ENCODE assay signal across 12 cellular contexts in the genomic region with DNA sequence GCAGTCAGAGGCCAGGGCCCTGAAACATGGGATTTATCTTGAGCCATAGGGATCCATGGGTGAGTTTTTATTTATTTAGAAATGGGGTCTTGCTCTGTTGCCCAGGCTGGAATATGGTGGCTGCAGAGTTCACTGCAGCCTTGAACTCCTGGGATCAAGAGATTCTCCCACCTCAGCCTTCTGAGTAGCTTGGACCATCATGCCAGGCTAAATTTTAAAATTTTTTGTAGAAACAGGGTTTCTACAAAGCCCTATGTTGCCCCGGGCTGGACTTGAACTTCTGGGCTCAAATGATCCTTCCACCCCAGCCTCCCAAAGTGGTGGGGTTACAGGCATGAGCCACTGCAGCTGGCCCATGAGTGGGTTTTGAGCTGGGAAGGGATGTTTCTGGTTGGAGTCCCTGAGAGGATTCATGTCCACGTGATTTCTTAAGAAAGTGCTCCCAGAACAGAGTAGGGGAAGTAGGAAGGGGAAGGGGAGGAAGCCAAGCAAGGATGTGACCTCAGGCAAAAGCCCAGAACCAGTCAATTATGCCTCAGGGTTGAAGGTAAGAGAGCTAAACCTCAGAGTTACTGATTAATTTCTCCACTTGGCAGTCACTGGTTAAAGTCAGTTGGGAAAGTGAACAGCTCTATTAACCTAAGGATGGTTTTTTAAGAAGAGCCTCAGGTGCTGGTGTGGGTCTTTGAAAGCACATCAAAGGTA. TPM values are rescaled to one million over a fixed set of nuclear protein-coding genes. Genes with fewer than 3 reads are reported as not detected.
A peak's percentile ranks its signal among the peaks of the same experiment; 100 is the strongest.
DNase-seq lines count a peak whose midpoint lies in the region; ATAC-seq and TF ChIP-seq lines count a peak whose summit lies in the region.
"Had no signal": no experiment of that assay in that cellular context is flagged by ENCODE, and none has a peak within 500 bp of the region (broad histone marks: within the 10 kb centered on the region; RNA-seq: fewer than 3 reads in every experiment).

No MANE protein-coding gene starts in this region.

- 64% methylated on average over 2 of the region's 2 CpGs for WGBS in right cardiac atrium
- 45 to 59% (median 55%) methylated on average over 2 of the region's 2 CpGs for WGBS in spleen, 5 donors

- H3K27me3 ChIP-seq in RWPE2 (ENCODE audit: insufficient read depth, poor library complexity, severe bottlenecking) (no peaks in the 10 kb centered on the region), right cardiac atrium (ENCODE audit: control insufficient read depth, insufficient read depth) (no peaks in the 10 kb centered on the region), spleen (replicated peaks in 1 of 7) (no peaks in the 10 kb centered on the region), BE2C (no peaks in the 10 kb centered on the region)

- no peak for TF ChIP-seq CTCF in RWPE2 (IDR thresholded peaks at IDR 0.05; ENCODE audit: poor library complexity, severe bottlenecking)
- no peak for TF ChIP-seq CTCF in spleen (IDR thresholded peaks at IDR 0.05 in 8 of 11, conservative IDR thresholded peaks at IDR 0.05 in 3 of 11)
- TF ChIP-seq CTCF in BE2C (IDR thresholded peaks at IDR 0.05; ENCODE audit: low read depth, low read length), result no peak

- H3K27ac Mint-ChIP-seq in T-helper 1 cell treated with Interleukin-12 subunit alpha and Interleukin-12 subunit beta and Interleukin-4 antibody, amounts not matched to agents 30 μg/mL and 1 μg/mL, for 36 hours, result peak overlapping the region; percentile 65

- no peak for ATAC-seq in RWPE2 (ENCODE audit: low read depth)
- no peak for ATAC-seq in right cardiac atrium

- H3K4me1 ChIP-seq in RWPE2 (ENCODE audit: insufficient read depth, poor library complexity, severe bottlenecking) (peaks cover under 1% of the 10 kb centered on the region), right cardiac atrium (ENCODE audit: control insufficient read depth, insufficient read depth, low read length) (peaks cover 8% of the 10 kb centered on the region), spleen (peaks cover 20 to 76% (median 42%) of the 10 kb centered on the region in 6 donors), BE2C (no peaks in the 10 kb centered on the region)

- no peak for DNase-seq in T-helper 1 cell
- DNase-seq in RWPE2 (ENCODE audit: low spot score), result no peak
- DNase-seq in right cardiac atrium, result no peak
- DNase-seq in spleen, result no peak
- DNase-seq in BE2C, result no peak
- DNase-seq in mesenteric fat pad (ENCODE audit: low spot score), result no peak
- no peak for DNase-seq in NCI-H1105 treated with DMSO at 0.1 percent for 48 hours (lab: John Stamatoyannopoulos, UW)
- DNase-seq: activated CD4-positive, CD25-positive, alpha-beta regulatory T cell treated with anti-CD3 and anti-CD28 coated beads, Interleukin-2, amount 50 U/mL, for 72 hours; central memory CD4-positive, alpha-beta T cell; NCI-H2107 had no signal

- no peaks in the 10 kb centered on the region for H3K9me3 Mint-ChIP-seq in T-helper 1 cell treated with Interleukin-12 subunit alpha and Interleukin-12 subunit beta and Interleukin-4 antibody, amounts not matched to agents 30 μg/mL and 1 μg/mL, for 36 hours

- peaks cover 15% of the 10 kb centered on the region for H3K4me1 Mint-ChIP-seq in T-helper 1 cell treated with Interleukin-12 subunit alpha and Interleukin-12 subunit beta and Interleukin-4 antibody, amounts not matched to agents 30 μg/mL and 1 μg/mL, for 36 hours (ENCODE audit: low read depth)

- peaks cover 38% of the 10 kb centered on the region for H3K36me3 ChIP-seq in RWPE2 (ENCODE audit: low read depth)
- peaks cover 0 to 44% (median 37%) of the 10 kb centered on the region in 6 donors for H3K36me3 ChIP-seq in spleen
- H3K36me3 ChIP-seq in BE2C, result peaks cover 34% of the 10 kb centered on the region

- no peak for TF ChIP-seq POLR2A in spleen (IDR thresholded peaks at IDR 0.05)

- peak overlapping the region; percentile 36 for H3K27ac ChIP-seq in RWPE2 (ENCODE audit: poor library complexity, severe bottlenecking)
- H3K27ac ChIP-seq in right cardiac atrium (ENCODE audit: low read length), result peak overlapping the region; percentile 76
- peak overlapping the region in 7 of 8 donors; percentile 47 to 99 (median 76) for H3K27ac ChIP-seq in spleen

- no peak overlapping the region for H3K4me3 ChIP-seq in RWPE2 (ENCODE audit: severe bottlenecking)
- H3K4me3 ChIP-seq in right cardiac atrium (ENCODE audit: low read length), result no peak overlapping the region
- H3K4me3 ChIP-seq in spleen, result peak overlapping the region in 1 of 8 donors; percentile 22
- H3K4me3 ChIP-seq in BE2C (ENCODE audit: low read depth, low read length), result no peak overlapping the region

- H3K9me3 ChIP-seq in RWPE2 (ENCODE audit: severe bottlenecking) (no peaks in the 10 kb centered on the region), right cardiac atrium (ENCODE audit: control insufficient read depth, low read length) (no peaks in the 10 kb centered on the region), spleen (no peaks in the 10 kb centered on the region), BE2C (no peaks in the 10 kb centered on the region)

- no peaks in the 10 kb centered on the region for H3K27me3 Mint-ChIP-seq in T-helper 1 cell treated with Interleukin-12 subunit alpha and Interleukin-12 subunit beta and Interleukin-4 antibody, amounts not matched to agents 30 μg/mL and 1 μg/mL, for 36 hours (ENCODE audit: low read depth)

- intact Hi-C loops in right cardiac atrium (cut with DNase I), result no loop called here
- intact Hi-C loops in spleen (cut with DNase I; ENCODE audit: low total_unique reads), result no loop called here

- peaks cover 9% of the 10 kb centered on the region for H3K36me3 Mint-ChIP-seq in T-helper 1 cell treated with Interleukin-12 subunit alpha and Interleukin-12 subunit beta and Interleukin-4 antibody, amounts not matched to agents 30 μg/mL and 1 μg/mL, for 36 hours (ENCODE audit: low read depth)

- no peak overlapping the region for H3K4me3 Mint-ChIP-seq in T-helper 1 cell treated with Interleukin-12 subunit alpha and Interleukin-12 subunit beta and Interleukin-4 antibody, amounts not matched to agents 30 μg/mL and 1 μg/mL, for 36 hours

RNA-seq across cellular contexts. Expression of a gene that starts 3.9 kb away (rescaled TPM):
- total RNA-seq in right cardiac atrium, result 10 to 100 TPM; 72.3 to 76.4 (median 75.2) TPM
- polyA plus RNA-seq in right cardiac atrium, result 77.0 TPM
- total RNA-seq in spleen, result 10 to 100 TPM; 63.2 to 94.8 (median 85.2) TPM
- 10 to 100 TPM; 48.7 to 63.6 (median 56.5) TPM for polyA plus RNA-seq in spleen
- polyA plus RNA-seq in BE2C (2012; ENCODE audit: insufficient read depth, insufficient read length, low read depth), result 71.8 TPM
- total RNA-seq in mesenteric fat pad, result 49.5 TPM

RNA-seq across cellular contexts. Expression of a gene that starts 5.4 kb away (rescaled TPM):
- total RNA-seq in right cardiac atrium (10 to 100 TPM; 43.8 to 50.8 (median 48.3) TPM), spleen (10 to 100 TPM; 36.9 to 55.7 (median 40.2) TPM), mesenteric fat pad (42.2 TPM)
- polyA plus RNA-seq in right cardiac atrium (42.2 TPM), spleen (10 to 100 TPM; 15.0 to 27.5 (median 17.4) TPM)
- 77.0 TPM for polyA plus RNA-seq in BE2C (2012; ENCODE audit: insufficient read depth, insufficient read length, low read depth)

RNA-seq across cellular contexts. Expression of a gene that starts 19.0 kb away (rescaled TPM):
- 10 to 100 TPM; 40.8 to 56.0 (median 47.1) TPM for total RNA-seq in right cardiac atrium
- 68.0 TPM for polyA plus RNA-seq in right cardiac atrium
- total RNA-seq in spleen, result 10 to 100 TPM; 33.4 to 74.2 (median 48.2) TPM
- polyA plus RNA-seq in spleen, result 10 to 100 TPM; 23.5 to 56.6 (median 55.1) TPM
- polyA plus RNA-seq in BE2C (2012; ENCODE audit: insufficient read depth, insufficient read length, low read depth), result 349 TPM
- 59.6 TPM for total RNA-seq in mesenteric fat pad

RNA-seq across cellular contexts. Expression of a gene that starts 22.0 kb away (rescaled TPM):
- total RNA-seq in right cardiac atrium, result under 1 TPM in 2 of 4 donors, not detected in 2; 0.15 to 0.40 TPM
- polyA plus RNA-seq in right cardiac atrium, result 0.41 TPM
- not detected for total RNA-seq in spleen
- under 1 TPM; 0.07 to 0.19 (median 0.15) TPM for polyA plus RNA-seq in spleen
- 27.5 TPM for polyA plus RNA-seq in BE2C (2012; ENCODE audit: insufficient read depth, insufficient read length, low read depth)
- 0.51 TPM for total RNA-seq in mesenteric fat pad
- total RNA-seq: A673 had no signal

RNA-seq across cellular contexts. Expression of a gene that starts 24.8 kb away (rescaled TPM):
- total RNA-seq in right cardiac atrium (1 to 10 TPM in 2 of 4 donors, under 1 TPM in 2; 0.36 to 1.5 (median 0.88) TPM), spleen (1 to 10 TPM; 2.3 to 6.0 (median 2.8) TPM), mesenteric fat pad (1.2 TPM)
- polyA plus RNA-seq in right cardiac atrium (0.79 TPM), spleen (1 to 10 TPM; 1.6 to 2.6 (median 1.9) TPM)
- 5.0 TPM for polyA plus RNA-seq in BE2C (2012; ENCODE audit: insufficient read depth, insufficient read length, low read depth)
